Comparison of ENCODE assay signal across 8 cellular contexts in the genomic region with DNA sequence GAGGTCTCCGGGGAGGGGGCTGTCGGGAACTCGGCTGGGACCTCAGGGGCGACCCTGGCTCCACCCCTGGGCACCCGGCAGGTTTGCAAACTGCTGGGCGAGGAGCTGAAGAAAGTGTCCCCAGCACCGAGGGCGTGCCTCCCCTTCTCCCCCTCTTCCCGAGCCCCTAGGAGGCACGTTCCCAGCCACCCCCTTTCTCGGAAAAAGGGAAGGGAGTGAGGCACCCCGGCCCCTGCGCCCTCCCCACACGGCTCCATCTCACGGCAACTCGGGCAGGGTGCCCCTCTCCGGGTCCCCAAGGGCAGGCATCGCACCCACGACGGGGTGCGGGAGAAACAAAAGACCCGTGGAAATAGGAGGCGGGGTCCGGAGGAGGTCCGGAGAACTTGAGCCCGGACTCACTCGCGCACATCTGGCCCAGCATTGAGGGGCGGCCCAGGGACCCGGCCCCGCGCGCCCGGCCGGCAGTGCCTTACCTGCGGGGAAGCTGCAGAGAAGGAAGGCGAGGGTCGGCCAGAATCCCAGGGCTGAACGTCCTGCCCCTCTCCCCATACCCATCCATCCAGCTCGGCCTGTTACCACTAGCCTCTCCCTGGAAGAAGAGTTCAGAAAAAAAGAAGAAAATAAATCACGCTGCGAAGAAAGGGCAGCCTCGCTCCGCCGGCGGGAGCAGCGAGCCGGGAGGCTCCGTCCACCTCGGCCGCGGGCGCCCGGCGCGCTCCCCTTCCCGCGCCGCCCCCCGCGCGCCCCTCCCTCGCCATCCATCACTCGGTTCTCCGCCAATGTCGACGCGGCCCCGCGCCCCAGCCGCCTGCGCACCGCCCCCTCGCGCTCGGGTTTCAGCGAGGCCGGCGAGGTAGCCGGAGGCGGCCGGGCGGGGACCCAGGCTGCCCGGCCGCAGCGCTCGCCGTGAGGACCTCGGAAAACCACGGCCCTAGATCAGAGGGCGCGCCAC. TPM values are rescaled to one million over a fixed set of nuclear protein-coding genes. Genes with fewer than 3 reads are reported as not detected.
DNase-seq lines count a peak whose midpoint lies in the region; ATAC-seq, FAIRE-seq and TF ChIP-seq lines count a peak whose summit lies in the region.

No MANE protein-coding gene starts in this region.

- intact Hi-C loops in ascending aorta (cut with DNase I) (loop anchor here (1.0 to 10.0 kb wide), 4 partner anchors 42 to 1218 kb away; a partner anchor contains a TSS), prostate gland (cut with DNase I) (loop anchor here (5.0 kb wide), 2 partner anchors 45 to 270 kb away; no protein-coding TSS in a partner anchor)

- H3K9me3 ChIP-seq in ascending aorta, result no peaks in the 10 kb centered on the region
- no peaks in the 10 kb centered on the region for H3K9me3 ChIP-seq in hepatocyte (ENCODE audit: low read depth)
- H3K9me3 ChIP-seq in prostate gland, result no peaks in the 10 kb centered on the region

- H3K27me3 ChIP-seq in ascending aorta, result no peaks in the 10 kb centered on the region
- peaks cover 21% of the 10 kb centered on the region for H3K27me3 ChIP-seq in hepatocyte
- H3K27me3 ChIP-seq in prostate gland (replicated peaks; ENCODE audit: insufficient read depth), result no peaks in the 10 kb centered on the region

- H3K4me1 ChIP-seq in ascending aorta (peaks cover 2 to 21% of the 10 kb centered on the region in 2 donors), hepatocyte (ENCODE audit: insufficient read depth) (no peaks in the 10 kb centered on the region), prostate gland (replicated peaks) (peaks cover 3% of the 10 kb centered on the region)

- H3K27ac ChIP-seq in ascending aorta (peak overlapping the region; percentile 84 to 86), hepatocyte (peak overlapping the region; percentile 75), prostate gland (peak overlapping the region; percentile 74 to 79)

- H3K9me2 ChIP-seq in hepatocyte (replicated peaks; ENCODE audit: insufficient read depth), result no peaks in the 10 kb centered on the region

- peak overlapping the region; percentile 73 for H2AFZ ChIP-seq in hepatocyte

- no peak for ATAC-seq in GM21786 (IDR thresholded peaks at IDR 0.05; ENCODE audit: unreplicated experiment)

- 1% methylated on average over 74 of the region's 92 CpGs for WGBS in hepatocyte (ENCODE audit: low lambda C conversion rate, missing lambda C conversion rate)
- WGBS in prostate gland, result under 1% methylated on average over 49 of the region's 92 CpGs

- TF ChIP-seq POLR2A in prostate gland (IDR thresholded peaks at IDR 0.05), result peak; percentile 86

- in situ Hi-C loops in G401 (cut with HindIII; ENCODE audit: low sequenced_read_pairs), result no loop called here

- peak overlapping the region; percentile 81 to 91 for H3K4me3 ChIP-seq in ascending aorta
- peak overlapping the region; percentile 74 for H3K4me3 ChIP-seq in hepatocyte
- peak overlapping the region; percentile 60 to 68 for H3K4me3 ChIP-seq in prostate gland

- FAIRE-seq in GM19239 (lab: Jason Lieb, UNC), result no peak

- TF ChIP-seq CTCF in ascending aorta (IDR thresholded peaks at IDR 0.05) (peak in 1 of 3 experiments; percentile 4), hepatocyte (IDR thresholded peaks at IDR 0.05; ENCODE audit: poor library complexity) (no peak), prostate gland (IDR thresholded peaks at IDR 0.05) (peak in 2 of 4 experiments; percentile 10 to 27)

- H3K4me2 ChIP-seq in hepatocyte, result peak overlapping the region; percentile 95

- peaks cover 5% of the 10 kb centered on the region for H3K79me2 ChIP-seq in hepatocyte

- DNase-seq in DMS114 treated with DMSO at 0.1 percent for 48 hours (lab: John Stamatoyannopoulos, UW; ENCODE audit: unreplicated experiment) (peak; percentile 50), NCI-H1105 (lab: John Stamatoyannopoulos, UW) (peak; percentile 46), ascending aorta (ENCODE audit: low spot score in 2 of 2) (peak in 1 of 2 donors; percentile 88), hepatocyte (ENCODE audit: low spot score) (peak; percentile 90), prostate gland (ENCODE audit: low spot score) (peak; percentile 86), GM19239 (ENCODE audit: insufficient read length, low spot score) (no peak), G401 (ENCODE audit: low spot score) (no peak)

- H3K36me3 ChIP-seq in ascending aorta (no peaks in the 10 kb centered on the region), hepatocyte (replicated peaks; ENCODE audit: insufficient read depth, low read depth) (no peaks in the 10 kb centered on the region), prostate gland (no peaks in the 10 kb centered on the region)

- H4K20me1 ChIP-seq in hepatocyte (ENCODE audit: insufficient read depth, poor library complexity, severe bottlenecking), result no peaks in the 10 kb centered on the region

RNA-seq across cellular contexts. Expression of a gene that starts 16.3 kb away (rescaled TPM):
- total RNA-seq in ascending aorta (76.7 TPM), hepatocyte (2.0 and 2.7 TPM in 2 replicates), prostate gland (10 to 100 TPM; 10.3 to 93.8 TPM)
- polyA plus RNA-seq in hepatocyte, result 2.5 and 2.8 TPM in 2 replicates
- total RNA-seq in G401 (2014; rRNA removed; shearing (Covaris generic)), result 0.80 and 2.6 TPM in 2 replicates

Comparison
In these comparisons a context has a peak if more than half of its experiments do, and no peak if none do; other contexts are left out.
1. DNase-seq: peak in DMS114 treated with DMSO at 0.1 percent for 48 hours (single experiment), NCI-H1105 (single experiment), hepatocyte (single experiment) and prostate gland (single experiment); none in GM19239 (single experiment) and G401 (single experiment).
2. Peak in every context shown above with its lines, with median percentiles within 50 percentile points of each other: H3K27ac ChIP-seq and H3K4me3 ChIP-seq.